ENCODE assay signal across 11 cellular contexts in genomic region chr10:71493741-71494140, GRCh38.
"Had no signal": no experiment of that assay in that cellular context is flagged by ENCODE, and none has a peak within 500 bp of the region (broad histone marks: within the 10 kb centered on the region; RNA-seq: fewer than 3 reads in every experiment).

No MANE protein-coding gene starts in this region.

- H3K4me3 Mint-ChIP-seq: activated T-cell treated with anti-CD3 and anti-CD28 coated beads, Interleukin-2, amount 50 U/mL, for 24 hours had no signal

- H3K27me3 ChIP-seq: cardiac muscle cell, gastroesophageal sphincter had no signal

- H3K27me3 Mint-ChIP-seq: activated T-cell treated with anti-CD3 and anti-CD28 coated beads, Interleukin-2, amount 50 U/mL, for 24 hours had no signal

- H3K27ac ChIP-seq: cardiac muscle cell, gastroesophageal sphincter, left ventricle myocardium inferior, psoas muscle, stomach, thoracic aorta had no signal

- H3K4me1 ChIP-seq: gastroesophageal sphincter, left ventricle myocardium inferior, psoas muscle, stomach had no signal

- H3K4me3 ChIP-seq: cardiac muscle cell, gastroesophageal sphincter, left ventricle myocardium inferior, psoas muscle, stomach, thoracic aorta had no signal

- ATAC-seq: gastroesophageal sphincter, psoas muscle had no signal

- H3K36me3 ChIP-seq: cardiac muscle cell, gastroesophageal sphincter, left ventricle myocardium inferior, stomach, thoracic aorta had no signal

- DNase-seq: activated CD4-positive, alpha-beta T cell treated with anti-CD3 and anti-CD28 coated beads for 4 hours; activated gamma-delta T cell; activated T-cell treated with anti-CD3 and anti-CD28 coated beads, Interleukin-2, amount 50 U/mL, for 24 hours; left ventricle myocardium inferior; psoas muscle; stimulated activated CD4-positive, alpha-beta T cell treated with anti-CD3 and anti-CD28 coated beads, Interleukin-2, amount 100 ng/mL, for 48 hours; stomach; SW 1271 had no signal
